23 cellular contexts compared by ENCODE assay signal in genomic region chr2:238313991-238314350, GRCh38. TPM values are rescaled to one million over a fixed set of nuclear protein-coding genes. Genes with fewer than 3 reads are reported as not detected.
DNase-seq lines count a peak whose midpoint lies in the region; ATAC-seq and TF ChIP-seq lines count a peak whose summit lies in the region.
"Had no signal": no experiment of that assay in that cellular context is flagged by ENCODE, and none has a peak within 500 bp of the region (broad histone marks: within the 10 kb centered on the region; RNA-seq: fewer than 3 reads in every experiment).

No MANE protein-coding gene starts in this region.

- H3K27me3 ChIP-seq in H7 (ENCODE audit: control insufficient read depth, insufficient read depth, low read length) (no peaks in the 10 kb centered on the region), endodermal cell (ENCODE audit: control insufficient read depth, insufficient read depth, low read length, poor library complexity, severe bottlenecking) (peaks cover 6% of the 10 kb centered on the region)
- H3K27me3 ChIP-seq: BE2C; BLaER1 treated with 17β-estradiol and CSF1 and Interleukin-3, amounts not matched to agents 10 nM and 100 nM had no signal

- WGBS in endodermal cell (ENCODE audit: insufficient coverage in 1 of 2, insufficient read length in 1 of 2), 2 experiments, result 50 to 90% methylated on average over 1 to 2 of the region's 2 CpGs

- H3K27ac ChIP-seq in endodermal cell (ENCODE audit: low read depth, low read length), result no peak overlapping the region
- H3K27ac ChIP-seq: BLaER1 treated with 17β-estradiol and CSF1 and Interleukin-3, amounts not matched to agents 10 nM and 100 nM had no signal

- H3K9me3 ChIP-seq in endodermal cell (ENCODE audit: control insufficient read depth, low read length), result no peaks in the 10 kb centered on the region
- H3K9me3 ChIP-seq: A549; BE2C; BLaER1 treated with 17β-estradiol and CSF1 and Interleukin-3, amounts not matched to agents 10 nM and 100 nM had no signal

- H3K4me3 ChIP-seq in H7 (ENCODE audit: insufficient read depth, low read depth, low read length) (no peak overlapping the region), endodermal cell (ENCODE audit: low read length) (no peak overlapping the region)
- H3K4me3 ChIP-seq: A549; BLaER1 treated with 17β-estradiol and CSF1 and Interleukin-3, amounts not matched to agents 10 nM and 100 nM had no signal

- peaks cover 14% of the 10 kb centered on the region for H3K27me3 Mint-ChIP-seq in endodermal cell (ENCODE audit: insufficient read depth)
- peaks cover 0 to 9% (median 3%) of the 10 kb centered on the region in 5 donors for H3K27me3 Mint-ChIP-seq in naive thymus-derived CD8-positive, alpha-beta T cell

- POLR2A ChIA-PET in naive thymus-derived CD8-positive, alpha-beta T cell (lab: Charles Lee), result interaction anchor here (0.5 kb wide), 1 partner anchor 131 kb away, joined by 3 read pairs; no protein-coding TSS in a partner anchor

- H3K4me3 Mint-ChIP-seq in endodermal cell, result no peak overlapping the region
- no peak overlapping the region for H3K4me3 Mint-ChIP-seq in stimulated activated effector memory CD8-positive, alpha-beta T cell treated with anti-CD3 and anti-CD28 coated beads, Interleukin-12 subunit alpha, Interleukin-12 subunit beta, amount 100 ng/mL, for 72 hours
- no peak overlapping the region for H3K4me3 Mint-ChIP-seq in naive thymus-derived CD8-positive, alpha-beta T cell
- H3K4me3 Mint-ChIP-seq: CD14-positive monocyte; CD4-positive, alpha-beta T cell; CD8-positive, alpha-beta memory T cell; H9 had no signal

- no peaks in the 10 kb centered on the region for H3K4me1 ChIP-seq in endodermal cell (ENCODE audit: control insufficient read depth, insufficient read depth, low read length)
- H3K4me1 ChIP-seq: A549, BE2C had no signal

- no peak for TF ChIP-seq CTCF in endodermal cell (conservative IDR thresholded peaks at IDR 0.05)

- no peak overlapping the region for H3K9ac ChIP-seq in endodermal cell (ENCODE audit: extremely low read depth, low read length, poor library complexity, severe bottlenecking)
- H3K9ac ChIP-seq: BLaER1 treated with 17β-estradiol and CSF1 and Interleukin-3, amounts not matched to agents 10 nM and 100 nM had no signal

- no peaks in the 10 kb centered on the region for H3K36me3 ChIP-seq in H7 (replicated peaks; ENCODE audit: control insufficient read depth, insufficient read depth, low read length)
- H3K36me3 ChIP-seq in endodermal cell (ENCODE audit: control insufficient read depth, insufficient read depth, low read length), result no peaks in the 10 kb centered on the region
- H3K36me3 ChIP-seq: BE2C; BLaER1 treated with 17β-estradiol and CSF1 and Interleukin-3, amounts not matched to agents 10 nM and 100 nM had no signal

- H3K4me1 Mint-ChIP-seq in endodermal cell, result no peaks in the 10 kb centered on the region
- no peaks in the 10 kb centered on the region for H3K4me1 Mint-ChIP-seq in stimulated activated effector memory CD8-positive, alpha-beta T cell treated with anti-CD3 and anti-CD28 coated beads, Interleukin-12 subunit alpha, Interleukin-12 subunit beta, amount 100 ng/mL, for 72 hours
- no peaks in the 10 kb centered on the region for H3K4me1 Mint-ChIP-seq in naive thymus-derived CD8-positive, alpha-beta T cell
- H3K4me1 Mint-ChIP-seq: CD14-positive monocyte; CD8-positive, alpha-beta memory T cell; H9 had no signal

- ATAC-seq in stimulated activated effector memory CD8-positive, alpha-beta T cell treated with anti-CD3 and anti-CD28 coated beads, Interleukin-12 subunit alpha, Interleukin-12 subunit beta, amount 100 ng/mL, for 72 hours, result no peak
- ATAC-seq in naive thymus-derived CD8-positive, alpha-beta T cell, result no peak
- ATAC-seq: HCT116 had no signal

- DNase-seq in H7, result peak; percentile 29
- no peak for DNase-seq in endodermal cell
- DNase-seq in retina, result peak; percentile 7
- DNase-seq in stimulated activated effector memory CD8-positive, alpha-beta T cell treated with anti-CD3 and anti-CD28 coated beads, Interleukin-12 subunit alpha, Interleukin-12 subunit beta, amount 100 ng/mL, for 72 hours (ENCODE audit: low spot score in 2 of 2), result no peak
- DNase-seq in NCI-H526 treated with DMSO at 0.1 percent for 48 hours (lab: John Stamatoyannopoulos, UW), result no peak
- no peak for DNase-seq in naive thymus-derived CD8-positive, alpha-beta T cell
- no peak for DNase-seq in NCI-H2107 treated with DMSO at 0.1 percent for 48 hours (lab: John Stamatoyannopoulos, UW; ENCODE audit: unreplicated experiment)
- DNase-seq: 8988T; ACHN; AML-193; BE2C; Calu3; CD4-positive, alpha-beta T cell; CD8-positive, alpha-beta memory T cell; DMS53; DMS79 treated with DMSO at 0.1 percent for 48 hours; GF-D8; GOT3; H9 had no signal

- H3K27ac Mint-ChIP-seq in endodermal cell, result peak overlapping the region; percentile 48
- peak overlapping the region; percentile 20 for H3K27ac Mint-ChIP-seq in stimulated activated effector memory CD8-positive, alpha-beta T cell treated with anti-CD3 and anti-CD28 coated beads, Interleukin-12 subunit alpha, Interleukin-12 subunit beta, amount 100 ng/mL, for 72 hours
- no peak overlapping the region for H3K27ac Mint-ChIP-seq in naive thymus-derived CD8-positive, alpha-beta T cell
- H3K27ac Mint-ChIP-seq: CD14-positive monocyte; CD4-positive, alpha-beta T cell; CD8-positive, alpha-beta memory T cell; H9 had no signal

- no peaks in the 10 kb centered on the region for H3K36me3 Mint-ChIP-seq in endodermal cell (ENCODE audit: low read depth)
- H3K36me3 Mint-ChIP-seq in stimulated activated effector memory CD8-positive, alpha-beta T cell treated with anti-CD3 and anti-CD28 coated beads, Interleukin-12 subunit alpha, Interleukin-12 subunit beta, amount 100 ng/mL, for 72 hours, result no peaks in the 10 kb centered on the region
- H3K36me3 Mint-ChIP-seq in naive thymus-derived CD8-positive, alpha-beta T cell, result no peaks in the 10 kb centered on the region
- H3K36me3 Mint-ChIP-seq: CD14-positive monocyte; CD8-positive, alpha-beta memory T cell had no signal

- no peaks in the 10 kb centered on the region for H3K9me3 Mint-ChIP-seq in endodermal cell
- no peaks in the 10 kb centered on the region for H3K9me3 Mint-ChIP-seq in stimulated activated effector memory CD8-positive, alpha-beta T cell treated with anti-CD3 and anti-CD28 coated beads, Interleukin-12 subunit alpha, Interleukin-12 subunit beta, amount 100 ng/mL, for 72 hours
- no peaks in the 10 kb centered on the region for H3K9me3 Mint-ChIP-seq in naive thymus-derived CD8-positive, alpha-beta T cell
- H3K9me3 Mint-ChIP-seq: CD4-positive, alpha-beta T cell; CD8-positive, alpha-beta memory T cell had no signal

RNA-seq across cellular contexts. Expression of gene TRAF3IP1, which starts 6.3 kb away (rescaled TPM):
- total RNA-seq in H7 (2014; rRNA removed; shearing (Covaris generic)), result 3.9 and 9.5 TPM in 2 replicates
- total RNA-seq in endodermal cell, result 10 to 100 TPM; 21.9 to 28.3 TPM
- 14.1 TPM for polyA plus RNA-seq in endodermal cell (2013, experiment 1 of 2)
- 10.9 TPM for polyA plus RNA-seq in endodermal cell (2013, experiment 2 of 2)
- 1 to 10 TPM; 8.3 to 9.8 TPM for total RNA-seq in naive thymus-derived CD8-positive, alpha-beta T cell
- polyA plus RNA-seq in naive thymus-derived CD8-positive, alpha-beta T cell, result 1 to 10 TPM; 4.8 to 6.7 (median 5.0) TPM

RNA-seq across cellular contexts. Expression of gene PER2, which starts 25.6 kb away (rescaled TPM):
- 3.6 and 4.8 TPM in 2 replicates for total RNA-seq in H7 (2014; rRNA removed; shearing (Covaris generic))
- 10 to 100 TPM in 1 of 2 donors, 1 to 10 TPM in 1; 9.7 to 13.5 TPM for total RNA-seq in endodermal cell
- 5.6 TPM for polyA plus RNA-seq in endodermal cell (2013, experiment 1 of 2)
- polyA plus RNA-seq in endodermal cell (2013, experiment 2 of 2), result 4.9 TPM
- total RNA-seq in naive thymus-derived CD8-positive, alpha-beta T cell, result 10 to 100 TPM; 10.3 to 11.1 TPM
- polyA plus RNA-seq in naive thymus-derived CD8-positive, alpha-beta T cell, result 1 to 10 TPM; 4.0 to 6.5 (median 4.7) TPM

Comparison
In these comparisons a context has a peak if more than half of its experiments do, and no peak if none do; other contexts are left out.
1. DNase-seq: peak in H7 (single experiment) and retina (single experiment); none in endodermal cell (single experiment), stimulated activated effector memory CD8-positive, alpha-beta T cell treated with anti-CD3 and anti-CD28 coated beads, Interleukin-12 subunit alpha, Interleukin-12 subunit beta, amount 100 ng/mL, for 72 hours (0 of 2), NCI-H526 treated with DMSO at 0.1 percent for 48 hours (single experiment), naive thymus-derived CD8-positive, alpha-beta T cell (0 of 10) and NCI-H2107 treated with DMSO at 0.1 percent for 48 hours (single experiment).
2. H3K27ac Mint-ChIP-seq: peak in endodermal cell (single experiment) and stimulated activated effector memory CD8-positive, alpha-beta T cell treated with anti-CD3 and anti-CD28 coated beads, Interleukin-12 subunit alpha, Interleukin-12 subunit beta, amount 100 ng/mL, for 72 hours (single experiment); none in naive thymus-derived CD8-positive, alpha-beta T cell (0 of 10).